In the genomic region with DNA sequence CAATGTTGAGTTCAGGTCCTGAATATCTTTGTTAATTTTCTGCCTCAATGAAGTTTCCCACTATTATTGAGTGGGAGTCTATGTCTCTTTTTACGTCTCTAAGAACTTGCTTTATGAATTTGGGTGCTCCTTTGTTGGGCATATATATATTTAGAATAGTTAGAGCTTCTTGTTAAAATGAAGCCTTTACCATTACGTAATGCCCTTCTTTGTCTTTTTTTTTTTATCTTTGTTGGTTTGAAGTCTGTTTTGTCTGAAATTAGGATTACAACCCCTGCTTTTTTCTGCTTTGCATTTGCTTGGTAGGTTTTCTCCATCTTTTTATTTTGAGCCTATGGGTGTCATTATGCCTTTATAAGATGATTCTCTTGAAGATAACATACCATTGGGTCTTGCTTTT, we compare ENCODE assay signal across 41 cellular contexts. TPM values are rescaled to one million over a fixed set of nuclear protein-coding genes. Genes with fewer than 3 reads are reported as not detected.
"Had no signal": no experiment of that assay in that cellular context is flagged by ENCODE, and none has a peak within 500 bp of the region (broad histone marks: within the 10 kb centered on the region; RNA-seq: fewer than 3 reads in every experiment).

No MANE protein-coding gene starts in this region.

- H3K36me3 ChIP-seq: MG63 had no signal

- H3K4me3 ChIP-seq: MG63 had no signal

- DNase-seq: Karpas-422, Kasumi-1, MG63, MM.1S, MV-4-11, NCI-H1048, NCI-H1092, NCI-H1092 treated with DMSO at 0.1 percent for 48 hours, NCI-H1105, NCI-H1105 treated with DMSO at 0.1 percent for 48 hours, NCI-H1417, NCI-H1417 treated with DMSO at 0.1 percent for 48 hours, NCI-H1436, NCI-H1436 treated with DMSO at 0.1 percent for 48 hours, NCI-H146, NCI-H1694, NCI-H1694 treated with DMSO at 0.1 percent for 48 hours, NCI-H187, NCI-H187 treated with DMSO at 0.1 percent for 48 hours, NCI-H1930, NCI-H2029, NCI-H2029 treated with DMSO at 0.1 percent for 48 hours, NCI-H2081, NCI-H2081 treated with DMSO at 0.1 percent for 48 hours, NCI-H2107, NCI-H2171, NCI-H2171 treated with DMSO at 0.1 percent for 48 hours, NCI-H2227 treated with DMSO at 0.1 percent for 48 hours, NCI-H226, NCI-H345, NCI-H446, NCI-H446 treated with DMSO at 0.1 percent for 48 hours, NCI-H510A, NCI-H510A treated with DMSO at 0.1 percent for 48 hours, NCI-H524, NCI-H524 treated with DMSO at 0.1 percent for 48 hours, NCI-H526 had no signal

- H3K9me3 ChIP-seq: MG63 had no signal

RNA-seq across cellular contexts. Expression of a gene that starts 10.9 kb away (rescaled TPM):
- total RNA-seq: LHCN-M2, M059J, MCF 10A, NCI-H460 had no signal
